ENCODE assay signal across 1 cellular context in the genomic region with DNA sequence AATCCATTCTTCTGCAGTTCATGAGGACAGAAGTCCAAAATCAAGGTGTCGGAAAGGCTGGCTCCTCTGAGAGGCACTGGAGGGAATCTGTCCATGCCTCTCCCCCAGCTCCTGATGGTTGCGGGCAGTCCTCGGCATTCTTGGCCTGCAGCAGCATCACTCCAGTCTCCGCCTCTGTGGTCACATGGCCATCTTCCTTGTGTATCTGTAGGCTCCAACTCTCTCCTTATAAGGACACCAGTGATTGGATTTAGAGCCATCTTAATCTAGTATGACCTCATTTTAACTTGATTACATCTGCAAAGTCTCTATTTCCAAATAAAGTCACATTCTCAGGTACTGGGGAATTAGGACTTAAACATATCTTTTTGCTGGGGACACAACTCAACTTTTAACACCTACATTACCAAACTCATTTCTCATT.
TF ChIP-seq lines count a peak whose summit lies in the region.

No MANE protein-coding gene starts in this region.

TF ChIP-seq in K562, 482 proteins besides CTCF, POLR2A, EP300 and RAD21 (continued from another document):
- TF ChIP-seq, protein P1, sequence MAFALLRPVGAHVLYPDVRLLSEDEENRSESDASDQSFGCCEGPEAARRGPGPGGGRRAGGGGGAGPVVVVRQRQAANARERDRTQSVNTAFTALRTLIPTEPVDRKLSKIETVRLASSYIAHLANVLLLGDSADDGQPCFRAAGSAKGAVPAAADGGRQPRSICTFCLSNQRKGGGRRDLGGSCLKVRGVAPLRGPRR (CRISPR knock-in tag; IDR thresholded peaks at IDR 0.05), result no peak
TF ChIP-seq in K562: peak in this region for 29.
